ENCODE assay signal across 1 cellular context in genomic region chr1:114282751-114283403, GRCh38.
TF ChIP-seq lines count a peak whose summit lies in the region.

No MANE protein-coding gene starts in this region.

TF ChIP-seq in GM23338, 12 proteins besides CTCF, POLR2A, EP300 and RAD21 (continued from another document):
- TF ChIP-seq REST (IDR thresholded peaks at IDR 0.05; ENCODE audit: unreplicated experiment) (no peak), EZH2 (IDR thresholded peaks at IDR 0.05; ENCODE audit: low read depth, unreplicated experiment) (no peak), NANOG (IDR thresholded peaks at IDR 0.05; ENCODE audit: borderline replicate concordance) (no peak), CREB1 (CRISPR knock-in tag; IDR thresholded peaks at IDR 0.05; ENCODE audit: low read depth) (no peak), EZH2phosphoT487 (IDR thresholded peaks at IDR 0.05; ENCODE audit: unreplicated experiment) (no peak)
